In genomic region chr2:218898109-218898878, GRCh38 we compare ENCODE assay signal across 8 cellular contexts. TPM values are rescaled to one million over a fixed set of nuclear protein-coding genes. Genes with fewer than 3 reads are reported as not detected.
DNase-seq lines count a peak whose midpoint lies in the region; ATAC-seq and TF ChIP-seq lines count a peak whose summit lies in the region.

No MANE protein-coding gene starts in this region.

- H3K9me3 ChIP-seq in GM23248 (ENCODE audit: low read depth) (no peaks in the 10 kb centered on the region), liver (ENCODE audit: control insufficient read depth in 4 of 4, low read length in 3 of 4) (no peaks in the 10 kb centered on the region)

- H2AFZ ChIP-seq in GM23248 = peak overlapping the region; percentile 65

- peak; percentile 73 to 84 for TF ChIP-seq RAD21 in liver (IDR thresholded peaks at IDR 0.05)

- in situ Hi-C loops in GM23248 (cut with MboI) = no loop called here

- H3K36me3 ChIP-seq in GM23248 (ENCODE audit: low read depth) (no peaks in the 10 kb centered on the region), liver (ENCODE audit: control insufficient read depth in 4 of 4, insufficient read depth in 3 of 4, low read depth in 1 of 4, low read length in 3 of 4) (no peaks in the 10 kb centered on the region)

- H3K27ac ChIP-seq in GM23248 (no peak overlapping the region), caudate nucleus (ENCODE audit: low read depth, low read length) (no peak overlapping the region), liver (ENCODE audit: low read depth in 1 of 2, low read length in 2 of 2) (no peak overlapping the region)

- no peaks in the 10 kb centered on the region for H4K20me1 ChIP-seq in GM23248 (ENCODE audit: insufficient read depth)

- H3K4me1 ChIP-seq in GM23248 (ENCODE audit: insufficient read depth) (no peaks in the 10 kb centered on the region), liver (ENCODE audit: control insufficient read depth in 4 of 4, insufficient read depth in 4 of 4, low read length in 3 of 4) (peaks cover 0 to 10% (median 4%) of the 10 kb centered on the region in 4 donors)

- DNase-seq in EH (ENCODE audit: low read depth) (peak; percentile 38), GM23248 (peak; percentile 78), NB4 (ENCODE audit: low read depth) (peak; percentile 81), caudate nucleus (lab: John Stamatoyannopoulos, UW) (peak in 38 of 61 donors; percentile 13 to 65 (median 40)), GF-D8 (lab: John Stamatoyannopoulos, UW) (no peak)
- DNase-seq in stimulated activated CD8-positive, alpha-beta memory T cell treated with anti-CD3 and anti-CD28 coated beads, Interleukin-15, amount 100 ng/mL, for 24 hours (ENCODE audit: low read depth) = peak; percentile 88

- H3K4me3 ChIP-seq in GM23248 (peak overlapping the region; percentile 49), NB4 (ENCODE audit: low read depth, low read length) (no peak overlapping the region), liver (ENCODE audit: low read depth in 1 of 3, low read length in 3 of 3) (no peak overlapping the region)

- H3K27me3 ChIP-seq in GM23248 (replicated peaks; ENCODE audit: insufficient read depth) (peaks cover 55% of the 10 kb centered on the region), liver (ENCODE audit: control insufficient read depth in 4 of 4, insufficient read depth in 4 of 4, low read length in 3 of 4) (peaks cover 4 to 19% (median 9%) of the 10 kb centered on the region in 4 donors)

- no peaks in the 10 kb centered on the region for H3F3A ChIP-seq in GM23248 (ENCODE audit: insufficient read depth)

- no peak overlapping the region for H3K9ac ChIP-seq in GM23248
- no peak overlapping the region for H3K9ac ChIP-seq in liver (ENCODE audit: low read depth in 1 of 2, low read length in 2 of 2)

- H3K79me2 ChIP-seq in GM23248 (ENCODE audit: insufficient read depth) = no peaks in the 10 kb centered on the region

- no peak for TF ChIP-seq POLR2A in NB4 (IDR thresholded peaks at IDR 0.05; ENCODE audit: extremely low read depth, insufficient read length)

- peak overlapping the region; percentile 52 for H3K4me2 ChIP-seq in GM23248 (ENCODE audit: unreplicated experiment)

- WGBS in GM23248 (ENCODE audit: low coverage in 1 of 2, low lambda C conversion rate in 2 of 2, missing lambda C conversion rate in 2 of 2), 2 experiments = 7 to 12% methylated on average over 43 to 52 of the region's 52 CpGs
- WGBS in liver = 6% methylated on average over 52 of the region's 52 CpGs

- TF ChIP-seq CTCF in NB4 (IDR thresholded peaks at IDR 0.05; ENCODE audit: low read depth, low read length) = peak; percentile 81
- TF ChIP-seq CTCF in liver (IDR thresholded peaks at IDR 0.05; ENCODE audit: low read depth, low read length, missing input control) = peak; percentile 84

- no peaks in the 10 kb centered on the region for H3K9me2 ChIP-seq in GM23248 (ENCODE audit: insufficient read depth)

- peak; percentile 15 to 22 for ATAC-seq in activated CD4-positive, CD25-positive, alpha-beta regulatory T cell treated with anti-CD3 and anti-CD28 coated beads, Interleukin-2, amount 50 U/mL, for 24 hours

TF ChIP-seq in liver, 16 proteins besides CTCF, POLR2A, EP300 and RAD21:
- TF ChIP-seq JUND (IDR thresholded peaks at IDR 0.05) = no peak
- no peak for TF ChIP-seq FOXA1 (IDR thresholded peaks at IDR 0.05)
- TF ChIP-seq TAF1 (conservative IDR thresholded peaks at IDR 0.05) = no peak
- TF ChIP-seq ATF3 (IDR thresholded peaks at IDR 0.05) = no peak
- TF ChIP-seq FOXA2 (IDR thresholded peaks at IDR 0.05) = no peak
- TF ChIP-seq HNF4A (conservative IDR thresholded peaks at IDR 0.05) = no peak
- TF ChIP-seq HNF4G (IDR thresholded peaks at IDR 0.05) = no peak
- no peak for TF ChIP-seq EGR1 (IDR thresholded peaks at IDR 0.05; ENCODE audit: low read depth in 2 of 2)
- no peak for TF ChIP-seq SP1 (IDR thresholded peaks at IDR 0.05)
- TF ChIP-seq YY1 (IDR thresholded peaks at IDR 0.05) = no peak
- TF ChIP-seq ZBTB33 (IDR thresholded peaks at IDR 0.05) = no peak
- no peak for TF ChIP-seq GABPA (IDR thresholded peaks at IDR 0.05 in 1 of 2, conservative IDR thresholded peaks at IDR 0.05 in 1 of 2)
- no peak for TF ChIP-seq NR2F2 (IDR thresholded peaks at IDR 0.05)
- TF ChIP-seq RXRA (IDR thresholded peaks at IDR 0.05) = no peak
- no peak for TF ChIP-seq REST (IDR thresholded peaks at IDR 0.05)
- no peak for TF ChIP-seq MAX (IDR thresholded peaks at IDR 0.05)
TF ChIP-seq in liver: peak in this region for 0.

RNA-seq across cellular contexts. Expression of gene WNT10A, which starts 17.6 kb away (rescaled TPM):
- total RNA-seq in GM23248 (2014; rRNA removed; shearing (Covaris generic)) = not detected in 2 replicates
- polyA plus RNA-seq in GM23248 (2016; fragmentation: Nextera tagmentation; extraction: Ambion mirVana) (not detected in 2 replicates), liver (under 1 TPM in 1 of 2 donors, not detected in 1; 0.01 TPM)
- total RNA-seq in liver = under 1 TPM; 0.05 to 0.08 TPM

RNA-seq across cellular contexts. Expression of gene WNT6, which starts 38.7 kb away (rescaled TPM):
- not detected in 2 replicates for total RNA-seq in GM23248 (2014; rRNA removed; shearing (Covaris generic))
- polyA plus RNA-seq in GM23248 (2016; fragmentation: Nextera tagmentation; extraction: Ambion mirVana) = not detected in 2 replicates
- under 1 TPM in 1 of 2 donors, not detected in 1; 0.08 TPM for total RNA-seq in liver
- under 1 TPM in 1 of 2 donors, not detected in 1; 0.20 TPM for polyA plus RNA-seq in liver
